In the genomic region with DNA sequence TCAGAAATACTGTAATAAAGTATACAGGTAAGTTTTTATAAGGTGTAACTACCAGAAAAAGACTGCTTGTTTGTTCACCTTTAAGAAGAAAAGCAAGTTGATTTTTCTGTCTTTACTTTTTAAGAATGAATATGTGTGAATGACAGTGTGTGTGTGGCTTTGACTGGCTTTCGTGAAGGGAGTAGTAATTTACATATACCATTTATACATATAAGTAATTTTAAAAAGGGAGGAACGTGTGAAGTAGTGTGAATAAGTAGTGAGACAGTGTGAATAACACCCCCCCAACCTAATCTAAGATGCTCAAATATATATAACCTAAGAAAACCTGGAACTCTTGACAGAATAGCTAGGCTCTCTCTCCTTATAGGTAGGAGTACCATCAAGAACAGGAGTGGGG, we compare ENCODE assay signal across 24 cellular contexts.
"Had no signal": no experiment of that assay in that cellular context is flagged by ENCODE, and none has a peak within 500 bp of the region (broad histone marks: within the 10 kb centered on the region; RNA-seq: fewer than 3 reads in every experiment).

No MANE protein-coding gene starts in this region.

- H3K4me3 Mint-ChIP-seq: IgD-negative memory B cell had no signal

- H3K27me3 ChIP-seq: MG63 had no signal

- H3K27ac Mint-ChIP-seq: IgD-negative memory B cell had no signal

- H3K27me3 Mint-ChIP-seq: IgD-negative memory B cell had no signal

- DNase-seq: Karpas-422, KBM-7, MG63, NCI-H1092, NCI-H1105 treated with DMSO at 0.1 percent for 48 hours, NCI-H1417 treated with DMSO at 0.1 percent for 48 hours, NCI-H146, NCI-H1694 treated with DMSO at 0.1 percent for 48 hours, NCI-H1930, NCI-H2081 treated with DMSO at 0.1 percent for 48 hours, NCI-H2171, NCI-H226, NCI-H446, NCI-H510A, NCI-H524 treated with DMSO at 0.1 percent for 48 hours, NCI-H69, NCI-H774, Right ventricle myocardium superior, RPMI8226, SIG-M5, SK-N-SH had no signal

- H3K4me3 ChIP-seq: MG63 had no signal

- FAIRE-seq: HepG2, RCC 7860 had no signal

- H3K4me2 ChIP-seq: SK-N-SH had no signal

- H3K9me3 ChIP-seq: MG63, SK-N-SH had no signal

- H3K9ac ChIP-seq: SK-N-SH had no signal

- H3K9me3 Mint-ChIP-seq: IgD-negative memory B cell had no signal
